ENCODE assay signal across 8 cellular contexts in genomic region chr3:170811928-170812591, GRCh38.
A peak's percentile ranks its signal among the peaks of the same experiment; 100 is the strongest.
DNase-seq lines count a peak whose midpoint lies in the region; ATAC-seq and TF ChIP-seq lines count a peak whose summit lies in the region.

No MANE protein-coding gene starts in this region.

- peak; percentile 92 for TF ChIP-seq CTCF in 22Rv1 (IDR thresholded peaks at IDR 0.05)

- peak overlapping the region; percentile 68 for H3K27ac ChIP-seq in 22Rv1
- H3K27ac ChIP-seq in caudate nucleus (ENCODE audit: low read depth, low read length) = peak overlapping the region; percentile 4

- DNase-seq in NCI-H345 (lab: John Stamatoyannopoulos, UW) = peak; percentile 69
- peak in 3 of 4 experiments; percentile 12 to 45 (median 22) for DNase-seq in activated CD4-positive, CD25-positive, alpha-beta regulatory T cell (lab: John Stamatoyannopoulos, UW)
- peak in 52 of 61 donors; percentile 8 to 83 (median 44) for DNase-seq in caudate nucleus (lab: John Stamatoyannopoulos, UW)
- DNase-seq in kidney tubule cell (ENCODE audit: low spot score) = peak; percentile 79
- peak; percentile 55 to 57 for DNase-seq in stimulated activated CD4-positive, alpha-beta T cell treated with anti-CD3 and anti-CD28 coated beads, Interleukin-2, amount 100 ng/mL, for 48 hours

- ATAC-seq in GM18498 (IDR thresholded peaks at IDR 0.05; ENCODE audit: unreplicated experiment) (peak; percentile 77), HG03139 (IDR thresholded peaks at IDR 0.05; ENCODE audit: unreplicated experiment) (peak; percentile 68)

Comparison
In these comparisons a context has a peak if more than half of its experiments do, and no peak if none do; other contexts are left out.
1. Peak in every context shown above with its lines: DNase-seq, ATAC-seq and H3K27ac ChIP-seq.
2. DNase-seq: peak in every context shown above with its lines; median percentile 79 in kidney tubule cell; 69 in NCI-H345; 56 in stimulated activated CD4-positive, alpha-beta T cell treated with anti-CD3 and anti-CD28 coated beads, Interleukin-2, amount 100 ng/mL, for 48 hours; 44 in caudate nucleus; 22 in activated CD4-positive, CD25-positive, alpha-beta regulatory T cell.